Comparison of ENCODE assay signal across 12 cellular contexts in the genomic region with DNA sequence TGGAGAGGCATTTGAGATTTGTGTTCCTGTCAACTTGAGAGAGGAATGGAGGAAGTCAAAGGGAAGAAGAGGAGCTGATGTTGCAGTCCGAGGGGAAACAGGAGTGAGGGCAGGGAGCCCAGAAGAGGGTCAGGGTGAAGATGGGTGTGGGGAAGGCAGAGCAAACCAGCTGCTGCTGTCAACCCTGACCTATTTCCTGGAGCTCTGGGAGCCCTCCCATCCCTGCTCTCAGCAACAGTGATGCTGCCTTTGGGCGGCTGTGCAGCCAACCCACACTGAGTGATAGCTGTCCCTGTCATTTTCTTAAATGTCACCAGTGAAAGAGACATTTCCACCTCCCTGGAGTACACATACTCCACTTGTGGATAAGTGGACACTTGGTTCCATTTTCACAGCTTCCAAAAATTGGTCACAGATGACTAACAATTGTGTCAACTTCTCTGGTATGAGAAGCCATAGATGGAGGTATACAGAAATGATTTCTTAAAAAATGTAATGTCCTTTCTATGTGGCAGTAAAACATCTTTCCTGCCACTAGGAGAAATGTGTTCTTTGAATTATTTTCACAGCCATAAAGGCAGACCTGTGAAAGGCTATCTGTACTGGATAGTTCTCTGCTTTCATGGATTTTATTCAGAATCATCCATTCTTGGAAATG.
A peak's percentile ranks its signal among the peaks of the same experiment; 100 is the strongest.
DNase-seq lines count a peak whose midpoint lies in the region; ATAC-seq and TF ChIP-seq lines count a peak whose summit lies in the region.
"Had no signal": no experiment of that assay in that cellular context is flagged by ENCODE, and none has a peak within 500 bp of the region (broad histone marks: within the 10 kb centered on the region; RNA-seq: fewer than 3 reads in every experiment).

No MANE protein-coding gene starts in this region.

- TF ChIP-seq CTCF in esophagus muscularis mucosa (IDR thresholded peaks at IDR 0.05) (no peak), transverse colon (IDR thresholded peaks at IDR 0.05) (no peak)

- H3K9me3 ChIP-seq in esophagus muscularis mucosa (no peaks in the 10 kb centered on the region), transverse colon (no peaks in the 10 kb centered on the region)

- H3K27me3 Mint-ChIP-seq in activated T-cell treated with anti-CD3 and anti-CD28 coated beads, Interleukin-2, amount 50 U/mL, for 72 hours (ENCODE audit: low read depth), result no peaks in the 10 kb centered on the region
- H3K27me3 Mint-ChIP-seq in activated T-cell treated with anti-CD3 and anti-CD28 coated beads, Interleukin-2, amount 50 U/mL, for 4 hours (ENCODE audit: low read depth), result no peaks in the 10 kb centered on the region
- H3K27me3 Mint-ChIP-seq: natural killer cell treated with Interleukin-12 subunit alpha and Interleukin-12 subunit beta and Interleukin-15 and Interleukin-18, amount 100 ng/mL, for 72 hours had no signal

- no peaks in the 10 kb centered on the region for H3K36me3 ChIP-seq in esophagus muscularis mucosa
- no peaks in the 10 kb centered on the region for H3K36me3 ChIP-seq in transverse colon

- peak overlapping the region; percentile 2 to 47 (median 8) for H3K27ac ChIP-seq in esophagus muscularis mucosa (replicated peaks in 1 of 4)
- H3K27ac ChIP-seq in transverse colon, result peak overlapping the region in 3 of 4 donors; percentile 8 to 27 (median 14)

- no peak for DNase-seq in activated T-cell treated with anti-CD3 and anti-CD28 coated beads, Interleukin-2, amount 50 U/mL, for 72 hours
- no peak for DNase-seq in activated T-cell treated with anti-CD3 and anti-CD28 coated beads, Interleukin-2, amount 50 U/mL, for 4 hours
- DNase-seq in esophagus muscularis mucosa (ENCODE audit: extremely low spot score) (no peak), mucosa of gallbladder (ENCODE audit: low spot score) (peak; percentile 29), transverse colon (peak; percentile 10), NK-92 (lab: John Stamatoyannopoulos, UW; ENCODE audit: unreplicated experiment) (no peak)
- DNase-seq: stimulated activated CD4-positive, alpha-beta T cell treated with anti-CD3 and anti-CD28 coated beads, Interleukin-2, amount 100 ng/mL, for 24 hours had no signal

- H3K27ac Mint-ChIP-seq in activated T-cell treated with anti-CD3 and anti-CD28 coated beads, Interleukin-2, amount 50 U/mL, for 72 hours, result no peak overlapping the region
- H3K27ac Mint-ChIP-seq: natural killer cell treated with Interleukin-12 subunit alpha and Interleukin-12 subunit beta and Interleukin-15 and Interleukin-18, amount 100 ng/mL, for 72 hours; T-helper 2 cell treated with Interferon-gamma antibody and Interleukin-4, amounts not matched to agents 5 μg/mL and 100 μg/mL, for 36 hours had no signal

- H3K36me3 Mint-ChIP-seq in activated T-cell treated with anti-CD3 and anti-CD28 coated beads, Interleukin-2, amount 50 U/mL, for 72 hours (ENCODE audit: insufficient read depth in 2 of 2), result no peaks in the 10 kb centered on the region
- no peaks in the 10 kb centered on the region for H3K36me3 Mint-ChIP-seq in activated T-cell treated with anti-CD3 and anti-CD28 coated beads, Interleukin-2, amount 50 U/mL, for 4 hours (ENCODE audit: insufficient read depth)
- H3K36me3 Mint-ChIP-seq: natural killer cell treated with Interleukin-12 subunit alpha and Interleukin-12 subunit beta and Interleukin-15 and Interleukin-18, amount 100 ng/mL, for 72 hours had no signal

- H3K4me1 ChIP-seq in esophagus muscularis mucosa (peaks cover 21 to 28% (median 25%) of the 10 kb centered on the region in 4 donors), transverse colon (peaks cover 0 to 7% (median 0%) of the 10 kb centered on the region in 4 donors)
- H3K4me1 ChIP-seq: A549 had no signal

- H3K4me1 Mint-ChIP-seq in activated T-cell treated with anti-CD3 and anti-CD28 coated beads, Interleukin-2, amount 50 U/mL, for 72 hours (ENCODE audit: low read depth), result no peaks in the 10 kb centered on the region
- H3K4me1 Mint-ChIP-seq in activated T-cell treated with anti-CD3 and anti-CD28 coated beads, Interleukin-2, amount 50 U/mL, for 4 hours (ENCODE audit: low read depth), result no peaks in the 10 kb centered on the region

- WGBS in esophagus muscularis mucosa, result 44% methylated on average over 2 of the region's 2 CpGs
- 25 to 46% methylated on average over 2 of the region's 2 CpGs for WGBS in transverse colon (ENCODE audit: low coverage in 1 of 2), 2 donors

- H3K4me3 ChIP-seq in esophagus muscularis mucosa (no peak overlapping the region), transverse colon (no peak overlapping the region)
- H3K4me3 ChIP-seq: A549 had no signal

- in situ Hi-C loops in transverse colon (cut with MboI; ENCODE audit: low pct_ligation_motif_present in 1 of 4, low pct_unique_long_range_greater_than_20kb in 1 of 4, low sequenced_read_pairs in 3 of 4), result no loop called here

- H3K27me3 ChIP-seq in esophagus muscularis mucosa, result no peaks in the 10 kb centered on the region
- no peaks in the 10 kb centered on the region for H3K27me3 ChIP-seq in transverse colon

- TF ChIP-seq POLR2A in esophagus muscularis mucosa (IDR thresholded peaks at IDR 0.05; ENCODE audit: low read depth) (no peak), transverse colon (IDR thresholded peaks at IDR 0.05) (no peak)

- no peak overlapping the region for H3K4me3 Mint-ChIP-seq in activated T-cell treated with anti-CD3 and anti-CD28 coated beads, Interleukin-2, amount 50 U/mL, for 72 hours
- H3K4me3 Mint-ChIP-seq in activated T-cell treated with anti-CD3 and anti-CD28 coated beads, Interleukin-2, amount 50 U/mL, for 4 hours, result no peak overlapping the region
- H3K4me3 Mint-ChIP-seq: natural killer cell treated with Interleukin-12 subunit alpha and Interleukin-12 subunit beta and Interleukin-15 and Interleukin-18, amount 100 ng/mL, for 72 hours; T-helper 2 cell treated with Interferon-gamma antibody and Interleukin-4, amounts not matched to agents 5 μg/mL and 100 μg/mL, for 36 hours had no signal

- TF ChIP-seq EP300 in esophagus muscularis mucosa (IDR thresholded peaks at IDR 0.05) (no peak), transverse colon (IDR thresholded peaks at IDR 0.05; ENCODE audit: low read depth) (no peak)

- ATAC-seq in activated T-cell treated with anti-CD3 and anti-CD28 coated beads, Interleukin-2, amount 50 U/mL, for 72 hours (replicated peaks in 1 of 2), result peak; percentile 25 to 38
- ATAC-seq in activated T-cell treated with anti-CD3 and anti-CD28 coated beads, Interleukin-2, amount 50 U/mL, for 4 hours, result no peak
- ATAC-seq in HG02588 (IDR thresholded peaks at IDR 0.05; ENCODE audit: unreplicated experiment), result no peak
- ATAC-seq in GM18873 (IDR thresholded peaks at IDR 0.05; ENCODE audit: low FRiP score, unreplicated experiment), result no peak
- ATAC-seq: A549 had no signal

- peaks cover 0 to 4% of the 10 kb centered on the region in 2 donors for H3K9me3 Mint-ChIP-seq in activated T-cell treated with anti-CD3 and anti-CD28 coated beads, Interleukin-2, amount 50 U/mL, for 72 hours
- H3K9me3 Mint-ChIP-seq in activated T-cell treated with anti-CD3 and anti-CD28 coated beads, Interleukin-2, amount 50 U/mL, for 4 hours, result no peaks in the 10 kb centered on the region
- H3K9me3 Mint-ChIP-seq: natural killer cell treated with Interleukin-12 subunit alpha and Interleukin-12 subunit beta and Interleukin-15 and Interleukin-18, amount 100 ng/mL, for 72 hours; T-helper 2 cell treated with Interferon-gamma antibody and Interleukin-4, amounts not matched to agents 5 μg/mL and 100 μg/mL, for 36 hours had no signal

- intact Hi-C loops in esophagus muscularis mucosa (cut with DNase I) (no loop called here), transverse colon (cut with DNase I; ENCODE audit: low total_unique reads) (no loop called here)

Comparison
In these comparisons a context has a peak if more than half of its experiments do, and no peak if none do; other contexts are left out.
1. ATAC-seq: peak in activated T-cell treated with anti-CD3 and anti-CD28 coated beads, Interleukin-2, amount 50 U/mL, for 72 hours (2 of 2); none in activated T-cell treated with anti-CD3 and anti-CD28 coated beads, Interleukin-2, amount 50 U/mL, for 4 hours (0 of 2), HG02588 (single experiment) and GM18873 (single experiment).
2. DNase-seq: peak in mucosa of gallbladder (single experiment) and transverse colon (single experiment); none in activated T-cell treated with anti-CD3 and anti-CD28 coated beads, Interleukin-2, amount 50 U/mL, for 72 hours (0 of 2), activated T-cell treated with anti-CD3 and anti-CD28 coated beads, Interleukin-2, amount 50 U/mL, for 4 hours (single experiment), esophagus muscularis mucosa (single experiment) and NK-92 (single experiment).